1 cellular context compared by ENCODE assay signal in the genomic region with DNA sequence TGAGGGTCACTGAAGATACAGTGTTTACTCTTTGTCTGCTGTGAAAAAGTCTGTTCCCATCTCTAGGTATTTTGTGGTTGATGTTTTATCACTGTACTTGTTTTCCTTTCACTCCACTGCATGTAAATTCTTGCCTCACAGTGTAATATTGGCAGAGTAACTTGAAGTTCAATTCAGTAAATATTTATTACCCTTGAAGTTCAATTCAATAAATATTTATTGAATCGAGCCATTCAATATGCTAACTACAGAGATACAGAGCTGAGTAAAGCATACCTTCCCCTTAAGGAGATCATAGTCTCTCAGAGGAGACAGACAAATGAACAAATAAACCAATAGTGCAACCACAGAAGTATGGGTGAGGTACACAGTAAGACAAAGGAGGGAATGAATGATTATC.
TF ChIP-seq lines count a peak whose summit lies in the region.

No MANE protein-coding gene starts in this region.

TF ChIP-seq in HepG2, 621 proteins besides CTCF, POLR2A, EP300 and RAD21 (continued from another document and continues in another):
- TF ChIP-seq MTF2 (CRISPR knock-in tag; IDR thresholded peaks at IDR 0.05; ENCODE audit: borderline replicate concordance) = no peak
- no peak for TF ChIP-seq ZNF619 (CRISPR knock-in tag; IDR thresholded peaks at IDR 0.05)
- TF ChIP-seq ZNF746 (CRISPR knock-in tag; IDR thresholded peaks at IDR 0.05) = no peak
- no peak for TF ChIP-seq CREBL2 (CRISPR knock-in tag; IDR thresholded peaks at IDR 0.05; ENCODE audit: borderline replicate concordance)
- no peak for TF ChIP-seq ZNF576 (CRISPR knock-in tag; IDR thresholded peaks at IDR 0.05)
- no peak for TF ChIP-seq ZNF530 (CRISPR knock-in tag; IDR thresholded peaks at IDR 0.05; ENCODE audit: low read depth)
- TF ChIP-seq AGO1 (IDR thresholded peaks at IDR 0.05; ENCODE audit: low read depth, low read length, poor library complexity, severe bottlenecking) = no peak
- TF ChIP-seq FOXJ3 (CRISPR knock-in tag; IDR thresholded peaks at IDR 0.05; ENCODE audit: borderline replicate concordance) = no peak; the same call in 1 of the 2 replicates
- TF ChIP-seq MEF2D (CRISPR knock-in tag; IDR thresholded peaks at IDR 0.05) = no peak
- TF ChIP-seq ZNF3 (CRISPR knock-in tag; IDR thresholded peaks at IDR 0.05) = no peak
- TF ChIP-seq MEIS2 (CRISPR knock-in tag; IDR thresholded peaks at IDR 0.05) = no peak
- TF ChIP-seq GTF2F1 (IDR thresholded peaks at IDR 0.05; ENCODE audit: low read length) = no peak
- no peak for TF ChIP-seq BRCA1 (CRISPR knock-in tag; IDR thresholded peaks at IDR 0.05)
- TF ChIP-seq TCF7 (IDR thresholded peaks at IDR 0.05; ENCODE audit: low read depth) = peak; percentile 72; the same call in 1 of the 2 replicates
- TF ChIP-seq HOXA5 (CRISPR knock-in tag; IDR thresholded peaks at IDR 0.05) = no peak
- peak; percentile 71 for TF ChIP-seq PAXIP1 (CRISPR knock-in tag; conservative IDR thresholded peaks at IDR 0.05)
- TF ChIP-seq ZNF790 (CRISPR knock-in tag; IDR thresholded peaks at IDR 0.05; ENCODE audit: borderline replicate concordance) = no peak
- TF ChIP-seq ZNF605 (CRISPR knock-in tag; IDR thresholded peaks at IDR 0.05) = no peak
- TF ChIP-seq ZNF761 (CRISPR knock-in tag; conservative IDR thresholded peaks at IDR 0.05) = no peak
- TF ChIP-seq ZNF75D (CRISPR knock-in tag; IDR thresholded peaks at IDR 0.05; ENCODE audit: borderline replicate concordance) = no peak
- no peak for TF ChIP-seq MZF1 (CRISPR knock-in tag; IDR thresholded peaks at IDR 0.05; ENCODE audit: borderline replicate concordance)
- TF ChIP-seq SOX13 (IDR thresholded peaks at IDR 0.05) = no peak
- TF ChIP-seq SOX13 (CRISPR knock-in tag; conservative IDR thresholded peaks at IDR 0.05 in 1 of 2, IDR thresholded peaks at IDR 0.05 in 1 of 2) = peak in 1 of 2 experiments; percentile 46; a peak in 2 of 4 replicates
- TF ChIP-seq MTF1 (CRISPR knock-in tag; IDR thresholded peaks at IDR 0.05) = no peak
- TF ChIP-seq GPN1 (CRISPR knock-in tag; IDR thresholded peaks at IDR 0.05; ENCODE audit: borderline replicate concordance) = no peak
- 0 out of 2 replicates have a peak, but pooled peaks have one; percentile 11 for TF ChIP-seq HNF4A (CRISPR knock-in tag; IDR thresholded peaks at IDR 0.05)
- peak; percentile 39; the same call in 1 of the 2 replicates for TF ChIP-seq GATAD2A (CRISPR knock-in tag; IDR thresholded peaks at IDR 0.05)
- TF ChIP-seq, protein P1, sequence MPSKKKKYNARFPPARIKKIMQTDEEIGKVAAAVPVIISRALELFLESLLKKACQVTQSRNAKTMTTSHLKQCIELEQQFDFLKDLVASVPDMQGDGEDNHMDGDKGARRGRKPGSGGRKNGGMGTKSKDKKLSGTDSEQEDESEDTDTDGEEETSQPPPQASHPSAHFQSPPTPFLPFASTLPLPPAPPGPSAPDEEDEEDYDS (CRISPR knock-in tag; IDR thresholded peaks at IDR 0.05) = no peak
- TF ChIP-seq ZNF879 (CRISPR knock-in tag; IDR thresholded peaks at IDR 0.05) = no peak
- TF ChIP-seq, protein P2, sequence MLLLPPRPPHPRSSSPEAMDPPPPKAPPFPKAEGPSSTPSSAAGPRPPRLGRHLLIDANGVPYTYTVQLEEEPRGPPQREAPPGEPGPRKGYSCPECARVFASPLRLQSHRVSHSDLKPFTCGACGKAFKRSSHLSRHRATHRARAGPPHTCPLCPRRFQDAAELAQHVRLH (CRISPR knock-in tag; IDR thresholded peaks at IDR 0.05; ENCODE audit: borderline replicate concordance, low read depth) = no peak
- TF ChIP-seq ZNF329 (CRISPR knock-in tag; IDR thresholded peaks at IDR 0.05; ENCODE audit: low read depth) = no peak
- TF ChIP-seq AFF4 (CRISPR knock-in tag; IDR thresholded peaks at IDR 0.05) = no peak
- no peak for TF ChIP-seq ZNF513 (CRISPR knock-in tag; conservative IDR thresholded peaks at IDR 0.05)
- TF ChIP-seq FOXA3 (CRISPR knock-in tag; IDR thresholded peaks at IDR 0.05) = peak; percentile 69; the same call in 1 of the 2 replicates
- no peak for TF ChIP-seq CBFB (CRISPR knock-in tag; IDR thresholded peaks at IDR 0.05)
- TF ChIP-seq ZNF766 (CRISPR knock-in tag; IDR thresholded peaks at IDR 0.05; ENCODE audit: borderline replicate concordance) = no peak
- TF ChIP-seq FOXO1 (CRISPR knock-in tag; IDR thresholded peaks at IDR 0.05) = no peak; the same call in 1 of the 2 replicates
- no peak for TF ChIP-seq ZNF34 (CRISPR knock-in tag; IDR thresholded peaks at IDR 0.05; ENCODE audit: borderline replicate concordance)
- TF ChIP-seq ZNF781 (CRISPR knock-in tag; IDR thresholded peaks at IDR 0.05; ENCODE audit: borderline replicate concordance, not compliant biosample characterization) = no peak
- no peak for TF ChIP-seq ZNF44 (CRISPR knock-in tag; IDR thresholded peaks at IDR 0.05)
- no peak for TF ChIP-seq ONECUT2 (CRISPR knock-in tag; IDR thresholded peaks at IDR 0.05)
- TF ChIP-seq MIER2 (CRISPR knock-in tag; IDR thresholded peaks at IDR 0.05) = no peak
- TF ChIP-seq, protein P3, sequence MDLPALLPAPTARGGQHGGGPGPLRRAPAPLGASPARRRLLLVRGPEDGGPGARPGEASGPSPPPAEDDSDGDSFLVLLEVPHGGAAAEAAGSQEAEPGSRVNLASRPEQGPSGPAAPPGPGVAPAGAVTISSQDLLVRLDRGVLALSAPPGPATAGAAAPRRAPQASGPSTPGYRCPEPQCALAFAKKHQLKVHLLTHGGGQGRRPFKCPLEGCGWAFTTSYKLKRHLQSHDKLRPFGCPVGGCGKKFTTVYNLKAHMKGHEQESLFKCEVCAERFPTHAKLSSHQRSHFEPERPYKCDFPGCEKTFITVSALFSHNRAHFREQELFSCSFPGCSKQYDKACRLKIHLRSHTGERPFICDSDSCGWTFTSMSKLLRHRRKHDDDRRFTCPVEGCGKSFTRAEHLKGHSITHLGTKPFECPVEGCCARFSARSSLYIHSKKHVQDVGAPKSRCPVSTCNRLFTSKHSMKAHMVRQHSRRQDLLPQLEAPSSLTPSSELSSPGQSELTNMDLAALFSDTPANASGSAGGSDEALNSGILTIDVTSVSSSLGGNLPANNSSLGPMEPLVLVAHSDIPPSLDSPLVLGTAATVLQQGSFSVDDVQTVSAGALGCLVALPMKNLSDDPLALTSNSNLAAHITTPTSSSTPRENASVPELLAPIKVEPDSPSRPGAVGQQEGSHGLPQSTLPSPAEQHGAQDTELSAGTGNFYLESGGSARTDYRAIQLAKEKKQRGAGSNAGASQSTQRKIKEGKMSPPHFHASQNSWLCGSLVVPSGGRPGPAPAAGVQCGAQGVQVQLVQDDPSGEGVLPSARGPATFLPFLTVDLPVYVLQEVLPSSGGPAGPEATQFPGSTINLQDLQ (CRISPR knock-in tag; IDR thresholded peaks at IDR 0.05) = no peak
- no peak for TF ChIP-seq ASH2L (IDR thresholded peaks at IDR 0.05; ENCODE audit: insufficient read length, low read depth, low read length)
- no peak for TF ChIP-seq ZNF749 (CRISPR knock-in tag; IDR thresholded peaks at IDR 0.05; ENCODE audit: borderline replicate concordance)
- TF ChIP-seq JDP2 (CRISPR knock-in tag; IDR thresholded peaks at IDR 0.05; ENCODE audit: borderline replicate concordance) = no peak
- no peak for TF ChIP-seq ZNF549 (CRISPR knock-in tag; IDR thresholded peaks at IDR 0.05)
- TF ChIP-seq, protein P4, sequence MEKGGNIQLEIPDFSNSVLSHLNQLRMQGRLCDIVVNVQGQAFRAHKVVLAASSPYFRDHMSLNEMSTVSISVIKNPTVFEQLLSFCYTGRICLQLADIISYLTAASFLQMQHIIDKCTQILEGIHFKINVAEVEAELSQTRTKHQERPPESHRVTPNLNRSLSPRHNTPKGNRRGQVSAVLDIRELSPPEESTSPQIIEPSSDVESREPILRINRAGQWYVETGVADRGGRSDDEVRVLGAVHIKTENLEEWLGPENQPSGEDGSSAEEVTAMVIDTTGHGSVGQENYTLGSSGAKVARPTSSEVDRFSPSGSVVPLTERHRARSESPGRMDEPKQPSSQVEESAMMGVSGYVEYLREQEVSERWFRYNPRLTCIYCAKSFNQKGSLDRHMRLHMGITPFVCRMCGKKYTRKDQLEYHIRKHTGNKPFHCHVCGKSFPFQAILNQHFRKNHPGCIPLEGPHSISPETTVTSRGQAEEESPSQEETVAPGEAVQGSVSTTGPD (CRISPR knock-in tag; IDR thresholded peaks at IDR 0.05) = no peak
- TF ChIP-seq NFIB (CRISPR knock-in tag; IDR thresholded peaks at IDR 0.05; ENCODE audit: borderline replicate concordance) = no peak
- no peak for TF ChIP-seq ZMYM3 (CRISPR knock-in tag; IDR thresholded peaks at IDR 0.05)
- no peak for TF ChIP-seq PLRG1 (conservative IDR thresholded peaks at IDR 0.05)
- no peak for TF ChIP-seq ELF4 (CRISPR knock-in tag; IDR thresholded peaks at IDR 0.05; ENCODE audit: borderline replicate concordance)
- no peak for TF ChIP-seq THYN1 (CRISPR knock-in tag; IDR thresholded peaks at IDR 0.05; ENCODE audit: borderline replicate concordance, low read depth)
- TF ChIP-seq, protein P5, sequence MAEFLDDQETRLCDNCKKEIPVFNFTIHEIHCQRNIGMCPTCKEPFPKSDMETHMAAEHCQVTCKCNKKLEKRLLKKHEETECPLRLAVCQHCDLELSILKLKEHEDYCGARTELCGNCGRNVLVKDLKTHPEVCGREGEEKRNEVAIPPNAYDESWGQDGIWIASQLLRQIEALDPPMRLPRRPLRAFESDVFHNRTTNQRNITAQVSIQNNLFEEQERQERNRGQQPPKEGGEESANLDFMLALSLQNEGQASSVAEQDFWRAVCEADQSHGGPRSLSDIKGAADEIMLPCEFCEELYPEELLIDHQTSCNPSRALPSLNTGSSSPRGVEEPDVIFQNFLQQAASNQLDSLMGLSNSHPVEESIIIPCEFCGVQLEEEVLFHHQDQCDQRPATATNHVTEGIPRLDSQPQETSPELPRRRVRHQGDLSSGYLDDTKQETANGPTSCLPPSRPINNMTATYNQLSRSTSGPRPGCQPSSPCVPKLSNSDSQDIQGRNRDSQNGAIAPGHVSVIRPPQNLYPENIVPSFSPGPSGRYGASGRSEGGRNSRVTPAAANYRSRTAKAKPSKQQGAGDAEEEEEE (CRISPR knock-in tag; IDR thresholded peaks at IDR 0.05; ENCODE audit: borderline replicate concordance) = no peak
- TF ChIP-seq ZSCAN21 (CRISPR knock-in tag; IDR thresholded peaks at IDR 0.05; ENCODE audit: borderline replicate concordance) = no peak
- no peak for TF ChIP-seq KMT2B (CRISPR knock-in tag; IDR thresholded peaks at IDR 0.05)
